21 cellular contexts compared by ENCODE assay signal in the genomic region with DNA sequence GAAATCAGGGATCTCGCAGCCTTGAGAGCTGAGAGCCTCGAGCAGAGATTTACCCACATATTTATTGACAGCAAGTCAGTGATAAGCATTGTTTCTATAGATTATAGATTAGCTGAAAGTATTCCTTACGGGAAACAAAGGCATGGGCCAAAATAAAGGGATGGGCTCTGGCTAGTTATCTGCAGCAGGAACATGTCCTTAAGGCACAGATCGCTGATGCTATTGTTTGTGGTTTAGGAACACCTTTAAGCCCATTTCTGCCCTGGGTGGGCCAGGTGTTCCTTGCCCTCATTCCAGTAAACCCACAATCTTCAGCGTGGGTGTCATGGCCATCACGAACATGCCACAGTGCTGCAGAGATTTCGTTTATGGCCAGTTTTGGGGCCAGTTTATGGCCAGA. TPM values are rescaled to one million over a fixed set of nuclear protein-coding genes. Genes with fewer than 3 reads are reported as not detected.
"Had no signal": no experiment of that assay in that cellular context is flagged by ENCODE, and none has a peak within 500 bp of the region (broad histone marks: within the 10 kb centered on the region; RNA-seq: fewer than 3 reads in every experiment).

No MANE protein-coding gene starts in this region.

RNA-seq across cellular contexts. Expression of a gene that starts 56.1 kb away (rescaled TPM):
- total RNA-seq: activated naive CD4-positive, alpha-beta T cell treated with anti-CD3 and anti-CD28 coated beads for 36 hours; activated naive CD4-positive, alpha-beta T cell treated with anti-CD3 and anti-CD28 coated beads, Interleukin-2, amount 50 U/mL, for 72 hours; activated naive CD8-positive, alpha-beta T cell treated with anti-CD3 and anti-CD28 coated beads for 36 hours; activated naive CD8-positive, alpha-beta T cell treated with anti-CD3 and anti-CD28 coated beads, Interleukin-2, amount 10 ng/mL, durations not matched to agents 7 days and 5 days; activated T-cell treated with anti-CD3 and anti-CD28 coated beads, Interleukin-2, amount 50 U/mL, for 4 hours; activated T-cell treated with anti-CD3 and anti-CD28 coated beads, Interleukin-2, amount 50 U/mL, for 72 hours; activated T-helper 1 cell treated with anti-CD3 and anti-CD28 coated beads, Interleukin-12 subunit alpha, Interleukin-12 subunit beta, Interleukin-2, Interleukin-4 antibody, amounts not matched to agents 30 ng/mL and 10 ng/mL and 1 ng/mL, durations not matched to agents 14 hours and 24 hours and 36 hours; activated T-helper 17 cell treated with anti-CD3 and anti-CD28 coated beads, Interleukin-2, amount 50 U/mL, for 72 hours; activated T-helper 2 cell treated with anti-CD3 and anti-CD28 coated beads, Interferon-gamma antibody, Interleukin-2, Interleukin-4, amounts not matched to agents 10 μg/mL and 5 μg/mL and 100 μg/mL, durations not matched to agents 14 hours and 24 hours and 36 hours; adrenal gland; aorta; ascending aorta; astrocyte; body of pancreas; breast epithelium; bronchial epithelial cell; cardiac muscle cell; cardiac septum; cerebellum; chondrocyte had no signal
- polyA plus RNA-seq: adipose tissue, adrenal gland, aorta, cardiac muscle cell had no signal

RNA-seq across cellular contexts. Expression of a gene that starts 58.3 kb away (rescaled TPM):
- total RNA-seq: activated naive CD4-positive, alpha-beta T cell treated with anti-CD3 and anti-CD28 coated beads for 36 hours; activated naive CD4-positive, alpha-beta T cell treated with anti-CD3 and anti-CD28 coated beads, Interleukin-2, amount 50 U/mL, for 72 hours; activated naive CD8-positive, alpha-beta T cell treated with anti-CD3 and anti-CD28 coated beads for 36 hours; activated naive CD8-positive, alpha-beta T cell treated with anti-CD3 and anti-CD28 coated beads, Interleukin-2, amount 10 ng/mL, durations not matched to agents 7 days and 5 days; activated T-cell treated with anti-CD3 and anti-CD28 coated beads, Interleukin-2, amount 50 U/mL, for 4 hours; activated T-cell treated with anti-CD3 and anti-CD28 coated beads, Interleukin-2, amount 50 U/mL, for 72 hours; activated T-helper 1 cell treated with anti-CD3 and anti-CD28 coated beads, Interleukin-12 subunit alpha, Interleukin-12 subunit beta, Interleukin-2, Interleukin-4 antibody, amounts not matched to agents 30 ng/mL and 10 ng/mL and 1 ng/mL, durations not matched to agents 14 hours and 24 hours and 36 hours; activated T-helper 17 cell treated with anti-CD3 and anti-CD28 coated beads, Interleukin-2, amount 50 U/mL, for 72 hours; activated T-helper 2 cell treated with anti-CD3 and anti-CD28 coated beads, Interferon-gamma antibody, Interleukin-2, Interleukin-4, amounts not matched to agents 10 μg/mL and 5 μg/mL and 100 μg/mL, durations not matched to agents 14 hours and 24 hours and 36 hours; adrenal gland; aorta; ascending aorta; astrocyte; body of pancreas; breast epithelium; bronchial epithelial cell; cardiac muscle cell; cardiac septum; cerebellum; chondrocyte had no signal
- polyA plus RNA-seq: adipose tissue, adrenal gland, aorta, cardiac muscle cell had no signal
